26 cellular contexts compared by ENCODE assay signal in genomic region chr20:43934833-43935232, GRCh38.
"Had no signal": no experiment of that assay in that cellular context is flagged by ENCODE, and none has a peak within 500 bp of the region (broad histone marks: within the 10 kb centered on the region; RNA-seq: fewer than 3 reads in every experiment).

No MANE protein-coding gene starts in this region.

- H3K27me3 ChIP-seq: left lung, neural progenitor cell, ovary, tibial nerve, vagina had no signal

- H3K9me3 ChIP-seq: left lung, lower lobe of right lung, ovary, prostate gland, spleen, tibial nerve, vagina had no signal

- H3K4me1 ChIP-seq: neural progenitor cell, prostate gland had no signal

- H3K4me2 ChIP-seq: neural progenitor cell had no signal

- H3K36me3 Mint-ChIP-seq: naive B cell; natural killer cell; neural progenitor cell; stimulated activated memory B cell treated with anti-CD40 and anti-IgM and Interleukin-4, amounts not matched to agents 10 μg/mL and 1 μg/mL and 100 μg/mL, for 72 hours; type B pancreatic cell had no signal

- H3K4me3 ChIP-seq: left lung, lower lobe of right lung, neural progenitor cell, ovary, prostate gland, spleen, tibial nerve, vagina had no signal

- H3K4me3 Mint-ChIP-seq: immature natural killer cell; naive B cell; natural killer cell; nephron progenitor cell; neural progenitor cell; stimulated activated memory B cell treated with anti-CD40 and anti-IgM and Interleukin-4, amounts not matched to agents 10 μg/mL and 1 μg/mL and 100 μg/mL, for 72 hours; stimulated activated naive CD8-positive, alpha-beta T cell treated with anti-CD3 and anti-CD28 coated beads, Interleukin-15, amount 100 ng/mL, for 72 hours; type B pancreatic cell had no signal

- ATAC-seq: left colon; left lung; lower lobe of right lung; right cardiac atrium; sciatic nerve; stimulated activated naive CD8-positive, alpha-beta T cell treated with anti-CD3 and anti-CD28 coated beads, Interleukin-15, amount 100 ng/mL, for 72 hours had no signal

- H3K4me1 Mint-ChIP-seq: naive B cell; nephron progenitor cell; neural progenitor cell; stimulated activated memory B cell treated with anti-CD40 and anti-IgM and Interleukin-4, amounts not matched to agents 10 μg/mL and 1 μg/mL and 100 μg/mL, for 72 hours had no signal

- H3K27ac Mint-ChIP-seq: immature natural killer cell; naive B cell; natural killer cell; nephron progenitor cell; neural progenitor cell; stimulated activated memory B cell treated with anti-CD40 and anti-IgM and Interleukin-4, amounts not matched to agents 10 μg/mL and 1 μg/mL and 100 μg/mL, for 72 hours; stimulated activated naive CD8-positive, alpha-beta T cell treated with anti-CD3 and anti-CD28 coated beads, Interleukin-15, amount 100 ng/mL, for 72 hours; type B pancreatic cell had no signal

- DNase-seq: hypothalamus; immature natural killer cell; left colon; left lung; lower lobe of right lung; mammary epithelial cell; mesenchymal stem cell; naive B cell; natural killer cell; nephron progenitor cell; ovary; retina; right cardiac atrium; small intestine; spleen; stimulated activated CD4-positive, alpha-beta T cell treated with anti-CD3 and anti-CD28 coated beads, Interleukin-4, amount 100 ng/mL, for 24 hours; stimulated activated naive CD4-positive, alpha-beta T cell treated with Interleukin-2 at 50 U/mL for 16 hours; stimulated activated naive CD8-positive, alpha-beta T cell treated with anti-CD3 and anti-CD28 coated beads, Interleukin-15, amount 100 ng/mL, for 72 hours; substantia nigra had no signal

- H3K36me3 ChIP-seq: left lung, lower lobe of right lung, neural progenitor cell, ovary, prostate gland, spleen, tibial nerve, vagina had no signal

- H3K9ac ChIP-seq: neural progenitor cell had no signal

- H2AFZ ChIP-seq: neural progenitor cell had no signal

- H3K27ac ChIP-seq: left lung, lower lobe of right lung, neural progenitor cell, ovary, prostate gland, spleen, tibial nerve, vagina had no signal

- H3K9me3 Mint-ChIP-seq: immature natural killer cell; natural killer cell; nephron progenitor cell; neural progenitor cell; stimulated activated memory B cell treated with anti-CD40 and anti-IgM and Interleukin-4, amounts not matched to agents 10 μg/mL and 1 μg/mL and 100 μg/mL, for 72 hours; stimulated activated naive CD8-positive, alpha-beta T cell treated with anti-CD3 and anti-CD28 coated beads, Interleukin-15, amount 100 ng/mL, for 72 hours; type B pancreatic cell had no signal
